ENCODE assay signal across 18 cellular contexts in genomic region chr2:39549718-39550464, GRCh38.
"Had no signal": no experiment of that assay in that cellular context is flagged by ENCODE, and none has a peak within 500 bp of the region (broad histone marks: within the 10 kb centered on the region; RNA-seq: fewer than 3 reads in every experiment).

No MANE protein-coding gene starts in this region.

- H3K4me1 ChIP-seq: upper lobe of right lung had no signal

- H3K27ac Mint-ChIP-seq: activated CD4-positive, alpha-beta memory T cell treated with anti-CD3 and anti-CD28 coated beads, Interleukin-2, amount 10 ng/mL, durations not matched to agents 7 days and 5 days; activated CD8-positive, alpha-beta memory T cell treated with anti-CD3 and anti-CD28 coated beads, Interleukin-2, amount 10 ng/mL, durations not matched to agents 7 days and 5 days; activated naive CD4-positive, alpha-beta T cell treated with anti-CD3 and anti-CD28 coated beads for 36 hours; brain; natural killer cell had no signal

- H3K4me3 Mint-ChIP-seq: activated CD4-positive, alpha-beta memory T cell treated with anti-CD3 and anti-CD28 coated beads, Interleukin-2, amount 10 ng/mL, durations not matched to agents 7 days and 5 days; activated CD8-positive, alpha-beta memory T cell treated with anti-CD3 and anti-CD28 coated beads, Interleukin-2, amount 10 ng/mL, durations not matched to agents 7 days and 5 days; activated naive CD4-positive, alpha-beta T cell treated with anti-CD3 and anti-CD28 coated beads for 36 hours; brain; natural killer cell had no signal

- H3K4me1 Mint-ChIP-seq: activated CD4-positive, alpha-beta memory T cell treated with anti-CD3 and anti-CD28 coated beads, Interleukin-2, amount 10 ng/mL, durations not matched to agents 7 days and 5 days; brain; natural killer cell had no signal

- H3K27ac ChIP-seq: dorsolateral prefrontal cortex, neutrophil, upper lobe of right lung, WERI-Rb-1 had no signal

- H3K36me3 ChIP-seq: gastrocnemius medialis, heart left ventricle, neutrophil, upper lobe of right lung, WERI-Rb-1 had no signal

- FAIRE-seq: colon had no signal

- H3K36me3 Mint-ChIP-seq: activated CD8-positive, alpha-beta memory T cell treated with anti-CD3 and anti-CD28 coated beads, Interleukin-2, amount 10 ng/mL, durations not matched to agents 7 days and 5 days; natural killer cell had no signal

- H3K9me3 ChIP-seq: gastrocnemius medialis, neutrophil, upper lobe of right lung had no signal

- H3K9me3 Mint-ChIP-seq: activated CD4-positive, alpha-beta memory T cell treated with anti-CD3 and anti-CD28 coated beads, Interleukin-2, amount 10 ng/mL, durations not matched to agents 7 days and 5 days; activated naive CD4-positive, alpha-beta T cell treated with anti-CD3 and anti-CD28 coated beads for 36 hours; natural killer cell had no signal

- H3K4me3 ChIP-seq: dorsolateral prefrontal cortex, gastrocnemius medialis, heart left ventricle, upper lobe of right lung had no signal

- H3K27me3 ChIP-seq: dorsolateral prefrontal cortex, gastrocnemius medialis, heart left ventricle, neutrophil, upper lobe of right lung had no signal

- DNase-seq: activated CD4-positive, alpha-beta memory T cell treated with anti-CD3 and anti-CD28 coated beads, Interleukin-2, amount 10 ng/mL, durations not matched to agents 7 days and 5 days; activated CD4-positive, alpha-beta T cell treated with anti-CD3 and anti-CD28 coated beads for 4 hours; activated CD8-positive, alpha-beta memory T cell treated with anti-CD3 and anti-CD28 coated beads, Interleukin-2, amount 10 ng/mL, durations not matched to agents 7 days and 5 days; activated naive CD4-positive, alpha-beta T cell treated with anti-CD3 and anti-CD28 coated beads for 36 hours; activated T-cell treated with anti-CD3 and anti-CD28 coated beads, Interleukin-2, amount 50 U/mL, for 1 hour; central memory CD4-positive, alpha-beta T cell; dorsolateral prefrontal cortex; gastrocnemius medialis; heart left ventricle; kidney glomerular epithelial cell; natural killer cell; stimulated activated naive CD4-positive, alpha-beta T cell; T-helper 2 cell; upper lobe of right lung; WERI-Rb-1 had no signal

- ATAC-seq: activated CD8-positive, alpha-beta memory T cell treated with anti-CD3 and anti-CD28 coated beads, Interleukin-2, amount 10 ng/mL, durations not matched to agents 7 days and 5 days; gastrocnemius medialis; natural killer cell; upper lobe of right lung had no signal
